8 cellular contexts compared by ENCODE assay signal in the genomic region with DNA sequence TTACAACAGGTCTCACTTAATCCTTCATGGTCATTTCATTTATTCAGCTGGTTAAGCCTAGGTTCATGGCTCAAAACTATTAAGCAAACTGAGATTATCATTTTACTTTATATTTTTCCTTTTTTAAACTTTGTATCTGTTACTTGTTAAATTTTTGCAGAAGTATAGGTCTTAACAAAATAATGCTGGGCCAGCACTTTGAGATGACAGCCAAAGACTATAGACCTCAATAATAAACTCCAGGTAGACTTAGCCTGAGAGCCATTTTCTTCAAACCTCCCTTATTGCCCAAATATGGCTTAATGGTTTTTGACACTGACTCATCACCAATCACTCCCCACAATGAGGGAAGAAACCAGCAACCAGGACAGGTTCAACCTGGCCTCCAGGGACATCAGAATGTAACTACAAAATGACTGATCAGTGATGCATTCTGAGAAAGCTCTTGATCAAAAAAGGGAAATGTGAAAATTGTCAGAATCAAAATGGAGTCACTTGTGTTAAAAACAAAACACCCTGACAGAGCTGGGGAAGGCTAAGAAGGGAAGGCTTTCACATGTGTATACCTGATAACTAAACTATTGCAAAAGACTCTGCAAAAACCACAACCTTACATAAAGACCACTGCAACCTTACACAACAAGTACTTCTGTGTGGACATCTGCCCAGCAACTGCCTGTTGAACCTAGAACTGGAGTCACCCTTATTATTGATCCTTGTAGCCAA. TPM values are rescaled to one million over a fixed set of nuclear protein-coding genes. Genes with fewer than 3 reads are reported as not detected.
A peak's percentile ranks its signal among the peaks of the same experiment; 100 is the strongest.
DNase-seq lines count a peak whose midpoint lies in the region; ATAC-seq and TF ChIP-seq lines count a peak whose summit lies in the region.

No MANE protein-coding gene starts in this region.

- H3K9me3 ChIP-seq in spleen, result no peaks in the 10 kb centered on the region
- no peaks in the 10 kb centered on the region for H3K9me3 ChIP-seq in HAP-1

- no peak for TF ChIP-seq POLR2A in spleen (IDR thresholded peaks at IDR 0.05)

- H3K27me3 ChIP-seq in spleen (replicated peaks in 1 of 7) (no peaks in the 10 kb centered on the region), HAP-1 (ENCODE audit: low read depth) (no peaks in the 10 kb centered on the region)

- H3K4me3 ChIP-seq in spleen, result no peak overlapping the region
- H3K4me3 ChIP-seq in foreskin fibroblast (ENCODE audit: low read depth in 1 of 2, low read length in 2 of 2), result no peak overlapping the region
- no peak overlapping the region for H3K4me3 ChIP-seq in HAP-1

- peak; percentile 38 for DNase-seq in NAMALWA (ENCODE audit: low spot score)
- peak; percentile 40 for DNase-seq in glomerular visceral epithelial cell (ENCODE audit: extremely low spot score)
- no peak for DNase-seq in spleen
- DNase-seq in NCI-H446 treated with DMSO at 0.1 percent for 48 hours (lab: John Stamatoyannopoulos, UW), result no peak
- no peak for DNase-seq in foreskin fibroblast
- DNase-seq in HAP-1 (ENCODE audit: low spot score in 2 of 2), result no peak

- H3K36me3 ChIP-seq in spleen (no peaks in the 10 kb centered on the region), HAP-1 (replicated peaks) (no peaks in the 10 kb centered on the region)

- ATAC-seq in GM18861 (IDR thresholded peaks at IDR 0.05; ENCODE audit: unreplicated experiment) (peak; percentile 74), HG02571 (IDR thresholded peaks at IDR 0.05; ENCODE audit: unreplicated experiment) (peak; percentile 45)

- TF ChIP-seq CTCF in spleen (IDR thresholded peaks at IDR 0.05 in 8 of 11, conservative IDR thresholded peaks at IDR 0.05 in 3 of 11), result no peak
- no peak for TF ChIP-seq CTCF in foreskin fibroblast (IDR thresholded peaks at IDR 0.05; ENCODE audit: low read depth, low read length)

- peaks cover 10 to 42% (median 21%) of the 10 kb centered on the region in 6 donors for H3K4me1 ChIP-seq in spleen
- peaks cover 10% of the 10 kb centered on the region; the same call in 1 of the 2 replicates for H3K4me1 ChIP-seq in HAP-1

- intact Hi-C loops in spleen (cut with DNase I; ENCODE audit: low total_unique reads), result no loop called here

- H3K27ac ChIP-seq in spleen, result peak overlapping the region in 3 of 8 donors; percentile 5 to 58 (median 47)

- in situ Hi-C loops in HAP-1 (cut with MboI; ENCODE audit: low sequenced_read_pairs), result no loop called here

RNA-seq across cellular contexts. Expression of a gene that starts 2.1 kb away (rescaled TPM):
- 10 to 100 TPM; 11.3 to 25.6 (median 14.0) TPM for total RNA-seq in spleen
- polyA plus RNA-seq in spleen, result 1 to 10 TPM; 3.2 to 4.3 (median 4.0) TPM

Comparison
In these comparisons a context has a peak if more than half of its experiments do, and no peak if none do; other contexts are left out.
1. DNase-seq: peak in NAMALWA (single experiment) and glomerular visceral epithelial cell (single experiment); none in spleen (single experiment), NCI-H446 treated with DMSO at 0.1 percent for 48 hours (single experiment), foreskin fibroblast (0 of 2) and HAP-1 (0 of 2).